Comparison of ENCODE assay signal across 1 cellular context in the genomic region with DNA sequence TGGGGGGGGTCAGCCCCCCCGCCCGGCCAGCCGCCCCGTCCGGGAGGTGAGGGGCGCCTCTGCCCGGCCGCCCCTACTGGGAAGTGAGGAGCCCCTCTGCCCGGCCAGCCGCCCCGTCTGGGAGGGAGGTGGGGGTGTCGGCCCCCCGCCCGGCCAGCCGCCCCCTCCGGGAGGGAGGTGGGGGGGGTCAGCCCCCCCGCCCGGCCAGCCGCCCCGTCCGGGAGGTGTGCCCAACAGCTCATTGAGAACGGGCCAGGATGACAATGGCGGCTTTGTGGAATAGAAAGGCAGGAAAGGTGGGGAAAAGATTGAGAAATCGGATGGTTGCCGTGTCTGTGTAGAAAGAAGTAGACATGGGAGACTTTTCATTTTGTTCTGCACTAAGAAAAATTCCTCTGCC. TPM values are rescaled to one million over a fixed set of nuclear protein-coding genes. Genes with fewer than 3 reads are reported as not detected.
A peak's percentile ranks its signal among the peaks of the same experiment; 100 is the strongest.
DNase-seq lines count a peak whose midpoint lies in the region; ATAC-seq, FAIRE-seq and TF ChIP-seq lines count a peak whose summit lies in the region.
"Not testable (repeated sequence)": the region's sequence is repeated elsewhere in the genome, so short reads cannot be mapped to it uniquely, and the experiment has no call there.

No MANE protein-coding gene starts in this region.

- 0% methylated on average over 5 of the region's 25 CpGs for WGBS in HepG2 (ENCODE audit: low lambda C conversion rate)

- TSS peak; percentile 59 for BruUV-seq in HepG2 (replicated peaks; lab: Mats Ljungman, UMichigan)

- H3K27me3 ChIP-seq in HepG2 (ENCODE audit: control insufficient read depth in 1 of 2, insufficient read depth in 2 of 2, low read length in 2 of 2) = not testable (repeated sequence)

- H3K79me2 ChIP-seq in HepG2 (ENCODE audit: insufficient read depth, low read length) = not testable (repeated sequence)

- not testable (repeated sequence) for H4K20me1 ChIP-seq in HepG2 (ENCODE audit: insufficient read depth, low read length)

- not testable (repeated sequence) for TF ChIP-seq EP300 in HepG2 (IDR thresholded peaks at IDR 0.05; ENCODE audit: low read depth in 2 of 2, low read length in 2 of 2); HepG2 (CRISPR knock-in tag; IDR thresholded peaks at IDR 0.05; ENCODE audit: borderline replicate concordance)

- CTCF ChIA-PET in HepG2 (lab: Yijun Ruan, JAX; ENCODE audit: low intra/inter-chr PET ratio, low total read pairs) = not testable (repeated sequence)

- H3K4me1 ChIP-seq in HepG2 (ENCODE audit: insufficient read depth, low read length) = peaks cover 41% of the 10 kb centered on the region

- not testable (repeated sequence) for H3K27ac ChIP-seq in HepG2 (ENCODE audit: extremely low read length, insufficient read depth, low read length)

- not testable (repeated sequence) for FAIRE-seq in HepG2 (lab: Jason Lieb, UNC)

- not testable (repeated sequence) for DNase-seq in HepG2 (ENCODE audit: low spot score)

- not testable (repeated sequence) for H3K36me3 ChIP-seq in HepG2 (replicated peaks in 1 of 2; ENCODE audit: control insufficient read depth in 1 of 2, insufficient read depth in 2 of 2, low read length in 2 of 2)

- not testable (repeated sequence) for H3K9me3 ChIP-seq in HepG2 (ENCODE audit: low read length)

- POLR2A ChIA-PET in HepG2 (lab: Yijun Ruan, JAX) = interaction anchor here (0.8 kb wide), 1 partner anchor 28 kb away, joined by 5 read pairs; a partner anchor contains a TSS

- not testable (repeated sequence) for TF ChIP-seq RAD21 in HepG2 (CRISPR knock-in tag; IDR thresholded peaks at IDR 0.05)

- not testable (repeated sequence) for ATAC-seq in HepG2

- H3K4me3 ChIP-seq in HepG2 (replicated peaks in 1 of 3; ENCODE audit: insufficient read depth in 1 of 3, low read depth in 2 of 3, low read length in 3 of 3) = not testable (repeated sequence)

- not testable (repeated sequence) for H3K4me2 ChIP-seq in HepG2 (ENCODE audit: low read depth, low read length)

- not testable (repeated sequence) for H3K9ac ChIP-seq in HepG2 (ENCODE audit: insufficient read depth, low read depth, low read length)

- TF ChIP-seq POLR2A in HepG2 (IDR thresholded peaks at IDR 0.05; ENCODE audit: insufficient read depth in 1 of 2, low read depth in 2 of 2, low read length in 2 of 2) = not testable (repeated sequence)

- not testable (repeated sequence) for TF ChIP-seq CTCF in HepG2 (CRISPR knock-in tag; IDR thresholded peaks at IDR 0.05)

- intact Hi-C loops in HepG2 (cut with micrococcal nuclease; ENCODE audit: unreplicated experiment) = not testable (repeated sequence)

- in situ Hi-C loops in HepG2 (cut with HindIII; ENCODE audit: extremely low pct_ligation_motif_present, low pct_unique_long_range_greater_than_20kb) = not testable (repeated sequence)

- not testable (repeated sequence) for H2AFZ ChIP-seq in HepG2 (ENCODE audit: low read length)

TF ChIP-seq in HepG2, 621 proteins besides CTCF, POLR2A, EP300 and RAD21:
- TF ChIP-seq, protein P1, sequence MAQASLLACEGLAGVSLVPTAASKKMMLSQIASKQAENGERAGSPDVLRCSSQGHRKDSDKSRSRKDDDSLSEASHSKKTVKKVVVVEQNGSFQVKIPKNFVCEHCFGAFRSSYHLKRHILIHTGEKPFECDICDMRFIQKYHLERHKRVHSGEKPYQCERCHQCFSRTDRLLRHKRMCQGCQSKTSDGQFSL (CRISPR knock-in tag; IDR thresholded peaks at IDR 0.05) = peak; percentile 38; the same call in 1 of the 2 replicates
- TF ChIP-seq, protein P2, sequence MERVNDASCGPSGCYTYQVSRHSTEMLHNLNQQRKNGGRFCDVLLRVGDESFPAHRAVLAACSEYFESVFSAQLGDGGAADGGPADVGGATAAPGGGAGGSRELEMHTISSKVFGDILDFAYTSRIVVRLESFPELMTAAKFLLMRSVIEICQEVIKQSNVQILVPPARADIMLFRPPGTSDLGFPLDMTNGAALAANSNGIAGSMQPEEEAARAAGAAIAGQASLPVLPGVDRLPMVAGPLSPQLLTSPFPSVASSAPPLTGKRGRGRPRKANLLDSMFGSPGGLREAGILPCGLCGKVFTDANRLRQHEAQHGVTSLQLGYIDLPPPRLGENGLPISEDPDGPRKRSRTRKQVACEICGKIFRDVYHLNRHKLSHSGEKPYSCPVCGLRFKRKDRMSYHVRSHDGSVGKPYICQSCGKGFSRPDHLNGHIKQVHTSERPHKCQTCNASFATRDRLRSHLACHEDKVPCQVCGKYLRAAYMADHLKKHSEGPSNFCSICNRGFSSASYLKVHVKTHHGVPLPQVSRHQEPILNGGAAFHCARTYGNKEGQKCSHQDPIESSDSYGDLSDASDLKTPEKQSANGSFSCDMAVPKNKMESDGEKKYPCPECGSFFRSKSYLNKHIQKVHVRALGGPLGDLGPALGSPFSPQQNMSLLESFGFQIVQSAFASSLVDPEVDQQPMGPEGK (CRISPR knock-in tag; IDR thresholded peaks at IDR 0.05) = peak; percentile 93

RNA-seq across cellular contexts. Expression of a gene that starts 27.9 kb away (rescaled TPM):
- 22.7 and 22.9 TPM in 2 replicates for total RNA-seq in HepG2 (2016; rRNA removed; fragmentation: Illumina TruSeq; extraction: Trizol)
- 3.0 and 3.3 TPM in 2 replicates for total RNA-seq in HepG2 (2016; cell fraction: cytosol; rRNA removed; fragmentation: Illumina TruSeq; extraction: Trizol; ENCODE audit: low read depth)
- 21.7 and 25.4 TPM in 2 replicates for total RNA-seq in HepG2 (2016; cell fraction: insoluble cytoplasmic fraction; rRNA removed; fragmentation: Illumina TruSeq; extraction: Trizol)
- total RNA-seq in HepG2 (2016; cell fraction: membrane; rRNA removed; fragmentation: Illumina TruSeq; extraction: Trizol) = 6.3 and 9.6 TPM in 2 replicates
- total RNA-seq in HepG2 (2016; cell fraction: nucleus; rRNA removed; fragmentation: Illumina TruSeq; extraction: Trizol) = 38.6 and 39.0 TPM in 2 replicates
- polyA plus RNA-seq in HepG2 (2011; rRNA removed) = 12.4 and 13.5 TPM in 2 replicates
- polyA plus RNA-seq in HepG2 (2011; cell fraction: cytosol; rRNA removed) = 6.0 and 9.5 TPM in 2 replicates
- polyA plus RNA-seq in HepG2 (2011; cell fraction: nucleus; rRNA removed) = 20.5 and 26.8 TPM in 2 replicates
- 15.0 and 17.3 TPM in 2 replicates for polyA plus RNA-seq in HepG2 (2012)
- 2.1 and 2.3 TPM in 2 replicates for polyA plus RNA-seq in HepG2 (2016; cell fraction: cytosol; fragmentation: Illumina TruSeq; extraction: Trizol; ENCODE audit: low read depth)
- polyA plus RNA-seq in HepG2 (2016; cell fraction: insoluble cytoplasmic fraction; fragmentation: Illumina TruSeq; extraction: Trizol; ENCODE audit: low read depth) = 12.7 and 14.0 TPM in 2 replicates
- 2.7 and 4.8 TPM in 2 replicates for polyA plus RNA-seq in HepG2 (2016; cell fraction: membrane; fragmentation: Illumina TruSeq; extraction: Trizol; ENCODE audit: low read depth)
- 24.5 and 25.3 TPM in 2 replicates for polyA plus RNA-seq in HepG2 (2016; cell fraction: nucleus; fragmentation: Illumina TruSeq; extraction: Trizol; ENCODE audit: insufficient read depth, low read depth)
- polyA minus RNA-seq in HepG2 (2011; rRNA and poly(A)+ RNA removed; ENCODE audit: low replicate concordance) = 12.7 and 16.8 TPM in 2 replicates
- 7.1 and 9.6 TPM in 2 replicates for polyA minus RNA-seq in HepG2 (2011; cell fraction: cytosol; rRNA and poly(A)+ RNA removed)
- 86.3 and 88.8 TPM in 2 replicates for polyA minus RNA-seq in HepG2 (2011; cell fraction: nucleus; rRNA and poly(A)+ RNA removed)
